Comparison of ENCODE assay signal across 1 cellular context in genomic region chr12:6968426-6968825, GRCh38.
TF ChIP-seq lines count a peak whose summit lies in the region.

No MANE protein-coding gene starts in this region.

TF ChIP-seq in WTC11, 78 proteins besides CTCF, POLR2A, EP300 and RAD21 (continued from another document):
- TF ChIP-seq ZSCAN18 (CRISPR knock-in tag; IDR thresholded peaks at IDR 0.05) (no peak), SMAD4 (CRISPR knock-in tag; IDR thresholded peaks at IDR 0.05) (no peak)
